Comparison of ENCODE assay signal across 27 cellular contexts in genomic region chr5:113087994-113088519, GRCh38.
DNase-seq lines count a peak whose midpoint lies in the region; ATAC-seq and TF ChIP-seq lines count a peak whose summit lies in the region.
"Had no signal": no experiment of that assay in that cellular context is flagged by ENCODE, and none has a peak within 500 bp of the region (broad histone marks: within the 10 kb centered on the region; RNA-seq: fewer than 3 reads in every experiment).

No MANE protein-coding gene starts in this region.

- H3K4me3 ChIP-seq in endodermal cell (ENCODE audit: low read length) (no peak overlapping the region), right atrium auricular region (no peak overlapping the region)
- H3K4me3 ChIP-seq: BLaER1, dorsolateral prefrontal cortex, gastrocnemius medialis, PC-9, tibial nerve had no signal

- no peak overlapping the region for H3K27ac ChIP-seq in endodermal cell (ENCODE audit: low read depth, low read length)
- H3K27ac ChIP-seq in right atrium auricular region, result peak overlapping the region; percentile 36 to 65
- H3K27ac ChIP-seq: BLaER1, dorsolateral prefrontal cortex, gastrocnemius medialis, neutrophil, PC-9, tibial nerve had no signal

- TF ChIP-seq CTCF in endodermal cell (conservative IDR thresholded peaks at IDR 0.05), result no peak
- no peak for TF ChIP-seq CTCF in right atrium auricular region (IDR thresholded peaks at IDR 0.05)

- peaks cover 8% of the 10 kb centered on the region for H3K4me1 Mint-ChIP-seq in endodermal cell
- H3K4me1 Mint-ChIP-seq: naive B cell had no signal

- peaks cover 81% of the 10 kb centered on the region for H3K36me3 Mint-ChIP-seq in endodermal cell (ENCODE audit: low read depth)
- H3K36me3 Mint-ChIP-seq: naive B cell had no signal

- WGBS in endodermal cell (ENCODE audit: insufficient coverage in 1 of 2, insufficient read length in 1 of 2), 2 experiments, result 96 to 100% methylated on average over 4 to 5 of the region's 5 CpGs

- H3K9me3 Mint-ChIP-seq in endodermal cell, result no peaks in the 10 kb centered on the region
- H3K9me3 Mint-ChIP-seq: naive B cell had no signal

- no peaks in the 10 kb centered on the region for H3K27me3 Mint-ChIP-seq in endodermal cell (ENCODE audit: insufficient read depth)
- H3K27me3 Mint-ChIP-seq: progenitor cell of endocrine pancreas had no signal

- H3K27me3 ChIP-seq in endodermal cell (ENCODE audit: control insufficient read depth, insufficient read depth, low read length, poor library complexity, severe bottlenecking) (no peaks in the 10 kb centered on the region), right atrium auricular region (no peaks in the 10 kb centered on the region)
- H3K27me3 ChIP-seq: BLaER1, dorsolateral prefrontal cortex, gastrocnemius medialis, tibial nerve had no signal

- H3K9me3 ChIP-seq in endodermal cell (ENCODE audit: control insufficient read depth, low read length) (no peaks in the 10 kb centered on the region), right atrium auricular region (no peaks in the 10 kb centered on the region)
- H3K9me3 ChIP-seq: BLaER1, gastrocnemius medialis, neutrophil, tibial nerve had no signal

- H3K27ac Mint-ChIP-seq in endodermal cell, result peak overlapping the region; percentile 6
- H3K27ac Mint-ChIP-seq: naive B cell, progenitor cell of endocrine pancreas had no signal

- H3K36me3 ChIP-seq in endodermal cell (ENCODE audit: control insufficient read depth, insufficient read depth, low read length) (peaks cover 98% of the 10 kb centered on the region), right atrium auricular region (peaks cover 8% of the 10 kb centered on the region)
- H3K36me3 ChIP-seq: BLaER1, gastrocnemius medialis, neutrophil had no signal

- no peak overlapping the region for H3K9ac ChIP-seq in endodermal cell (ENCODE audit: extremely low read depth, low read length, poor library complexity, severe bottlenecking)
- H3K9ac ChIP-seq: BLaER1 had no signal

- no peak overlapping the region for H3K4me3 Mint-ChIP-seq in endodermal cell
- H3K4me3 Mint-ChIP-seq: naive B cell had no signal

- DNase-seq in NCI-H524 treated with DMSO at 0.1 percent for 48 hours (lab: John Stamatoyannopoulos, UW) (peak; percentile 47), endodermal cell (no peak), right atrium auricular region (ENCODE audit: low spot score) (no peak), stromal cell of bone marrow (ENCODE audit: low read depth) (peak; percentile 20), AG08396 (ENCODE audit: low spot score) (no peak)
- DNase-seq: activated CD4-positive, alpha-beta T cell treated with anti-CD3 and anti-CD28 coated beads, Interleukin-2, amount 50 U/mL, for 48 hours; activated gamma-delta T cell treated with Interleukin-2 at 50 U/mL for 16 hours; activated T-cell treated with anti-CD3 and anti-CD28 coated beads, Interleukin-2, amount 50 U/mL, for 48 hours; dorsolateral prefrontal cortex; gastrocnemius medialis; GDM1; hippocampal formation; KBM-7; naive B cell; NCI-H1092 treated with DMSO at 0.1 percent for 48 hours; NCI-H1694 treated with DMSO at 0.1 percent for 48 hours; NCI-H2171; NCI-H510A treated with DMSO at 0.1 percent for 48 hours; PC-9; stimulated activated CD4-positive, alpha-beta T cell treated with anti-CD3 and anti-CD28 coated beads, Interleukin-4, amount 100 ng/mL, for 24 hours had no signal

- ATAC-seq in GM21576 (IDR thresholded peaks at IDR 0.05; ENCODE audit: unreplicated experiment), result no peak
- no peak for ATAC-seq in GM19463 (IDR thresholded peaks at IDR 0.05; ENCODE audit: unreplicated experiment)
- ATAC-seq: activated CD4-positive, CD25-positive, alpha-beta regulatory T cell treated with anti-CD3 and anti-CD28 coated beads, Interleukin-2, amount 50 U/mL, for 24 hours; gastrocnemius medialis had no signal

- H3K4me1 ChIP-seq in endodermal cell (ENCODE audit: control insufficient read depth, insufficient read depth, low read length), result no peaks in the 10 kb centered on the region
- H3K4me1 ChIP-seq in right atrium auricular region, result peaks cover 0 to 83% of the 10 kb centered on the region in 2 donors
- H3K4me1 ChIP-seq: BLaER1 had no signal

Comparison
In these comparisons a context has a peak if more than half of its experiments do, and no peak if none do; other contexts are left out.
1. DNase-seq: peak in NCI-H524 treated with DMSO at 0.1 percent for 48 hours (single experiment) and stromal cell of bone marrow (single experiment); none in endodermal cell (single experiment), right atrium auricular region (single experiment) and AG08396 (single experiment).